6 cellular contexts compared by ENCODE assay signal in genomic region chr15:34423425-34424090, GRCh38. TPM values are rescaled to one million over a fixed set of nuclear protein-coding genes. Genes with fewer than 3 reads are reported as not detected.
DNase-seq lines count a peak whose midpoint lies in the region; ATAC-seq, FAIRE-seq and TF ChIP-seq lines count a peak whose summit lies in the region.
"Not testable (repeated sequence)": the region's sequence is repeated elsewhere in the genome, so short reads cannot be mapped to it uniquely, and the experiment has no call there.

No MANE protein-coding gene starts in this region.

- H2BK12ac ChIP-seq in H1 (ENCODE audit: low read depth, low read length): not testable (repeated sequence)

- FAIRE-seq in A549 (lab: Jason Lieb, UNC) (peak; percentile 93), H1 (lab: Jason Lieb, UNC) (peak; percentile 19)
- not testable (repeated sequence) for FAIRE-seq in kidney (lab: Jason Lieb, UNC)

- H3K9me3 ChIP-seq in A549; H1 (ENCODE audit: insufficient read depth in 2 of 2, low read depth in 1 of 2, low read length in 1 of 2); heart right ventricle; kidney (ENCODE audit: control insufficient read depth in 1 of 2, low read length in 2 of 2): not testable (repeated sequence)

- intact Hi-C loops in Right ventricle myocardium superior (cut with DNase I); heart right ventricle (cut with DNase I); kidney (cut with DNase I): not testable (repeated sequence)

- TF ChIP-seq EP300 in A549 (IDR thresholded peaks at IDR 0.05); H1 (IDR thresholded peaks at IDR 0.05; ENCODE audit: borderline replicate concordance in 1 of 2, low read depth in 2 of 2, low read length in 2 of 2): not testable (repeated sequence)

- CTCF ChIA-PET in A549 (lab: Yijun Ruan, JAX); H1 (lab: Charles Lee; ENCODE audit: partially characterized antibody): not testable (repeated sequence)

- not testable (repeated sequence) for H3K14ac ChIP-seq in H1 (ENCODE audit: insufficient read length)

- not testable (repeated sequence) for H3K27ac Mint-ChIP-seq in stimulated activated effector memory CD8-positive, alpha-beta T cell treated with anti-CD3 and anti-CD28 coated beads, Interleukin-12 subunit alpha, Interleukin-12 subunit beta, amount 100 ng/mL, for 72 hours

- H3K4me1 ChIP-seq in A549; H1 (replicated peaks in 1 of 4; ENCODE audit: control insufficient read depth in 3 of 4, insufficient read depth in 4 of 4, low read length in 3 of 4); heart right ventricle; kidney (ENCODE audit: control insufficient read depth in 1 of 2, insufficient read depth in 1 of 2, low read depth in 1 of 2, low read length in 2 of 2): not testable (repeated sequence)

- not testable (repeated sequence) for H3K4ac ChIP-seq in H1 (replicated peaks; ENCODE audit: insufficient read length, low read depth, low read length)

- H3K79me1 ChIP-seq in H1 (ENCODE audit: low read depth, low read length): not testable (repeated sequence)

- H3K36me3 Mint-ChIP-seq in stimulated activated effector memory CD8-positive, alpha-beta T cell treated with anti-CD3 and anti-CD28 coated beads, Interleukin-12 subunit alpha, Interleukin-12 subunit beta, amount 100 ng/mL, for 72 hours: peaks cover 47% of the 10 kb centered on the region

- POLR2A ChIA-PET in A549 (lab: Yijun Ruan, JAX); H1 (lab: Charles Lee; ENCODE audit: partially characterized antibody): not testable (repeated sequence)

- not testable (repeated sequence) for H3K4me3 ChIP-seq in A549; H1 (ENCODE audit: extremely low read depth in 1 of 4, insufficient read depth in 2 of 4, low read depth in 3 of 4, low read length in 4 of 4); heart right ventricle; kidney (ENCODE audit: low read length in 2 of 2)

- H3K18ac ChIP-seq in H1 (ENCODE audit: extremely low read depth, low read length): not testable (repeated sequence)

- not testable (repeated sequence) for H3K56ac ChIP-seq in H1 (replicated peaks; ENCODE audit: insufficient read length, low read depth, low read length)

- H3K36me3 ChIP-seq in H1 (ENCODE audit: control insufficient read depth in 2 of 4, insufficient read depth in 4 of 4, low read length in 3 of 4); heart right ventricle; kidney (ENCODE audit: control insufficient read depth in 1 of 2, insufficient read depth in 2 of 2, low read length in 2 of 2): not testable (repeated sequence)

- TF ChIP-seq POLR2A in A549 (IDR thresholded peaks at IDR 0.05; ENCODE audit: low read length); H1 (IDR thresholded peaks at IDR 0.05; ENCODE audit: control extremely low read depth in 1 of 2, low read depth in 2 of 2, low read length in 2 of 2): not testable (repeated sequence)

- H4K91ac ChIP-seq in H1 (replicated peaks; ENCODE audit: insufficient read length, low read length): not testable (repeated sequence)

- H2AFZ ChIP-seq in H1 (ENCODE audit: low read length): not testable (repeated sequence)

- H3K4me3 Mint-ChIP-seq in stimulated activated effector memory CD8-positive, alpha-beta T cell treated with anti-CD3 and anti-CD28 coated beads, Interleukin-12 subunit alpha, Interleukin-12 subunit beta, amount 100 ng/mL, for 72 hours: not testable (repeated sequence)

- 64% methylated on average over 4 of the region's 6 CpGs for WGBS in A549 (ENCODE audit: missing lambda C conversion rate)
- WGBS in H1 (ENCODE audit: extremely low coverage in 1 of 2, insufficient coverage in 1 of 2, insufficient read length in 1 of 2, insufficient replicate concordance in 2 of 2, low coverage in 1 of 2, low lambda C conversion rate in 2 of 2, missing lambda C conversion rate in 1 of 2), 2 experiments: 98% methylated on average over 6 of the region's 6 CpGs; no CpG with 5 or more reads in 1 of the 2 experiments
- 82 to 83% methylated on average over 6 of the region's 6 CpGs for WGBS in heart right ventricle, 2 donors

- not testable (repeated sequence) for H3K4me2 ChIP-seq in A549; H1 (ENCODE audit: insufficient read depth in 1 of 2, low read depth in 2 of 2, low read length in 2 of 2)

- H3K27me3 ChIP-seq in H1 (replicated peaks in 1 of 4; ENCODE audit: control insufficient read depth in 3 of 4, extremely low read depth in 1 of 4, insufficient read depth in 3 of 4, low read length in 3 of 4); heart right ventricle: not testable (repeated sequence)

- H3K27ac ChIP-seq in A549; H1 (ENCODE audit: low read depth, low read length); heart right ventricle; kidney (ENCODE audit: low read depth in 2 of 2, low read length in 2 of 2): not testable (repeated sequence)

- not testable (repeated sequence) for H3K79me2 ChIP-seq in H1 (ENCODE audit: control insufficient read depth in 1 of 2, insufficient read depth in 2 of 2, low read length in 2 of 2)

- not testable (repeated sequence) for DNase-seq in A549 (ENCODE audit: low read depth in 1 of 2, low spot score in 1 of 2); H1 (ENCODE audit: low read depth in 1 of 2, low spot score in 2 of 2); Right ventricle myocardium superior; heart right ventricle; stimulated activated effector memory CD8-positive, alpha-beta T cell treated with anti-CD3 and anti-CD28 coated beads, Interleukin-12 subunit alpha, Interleukin-12 subunit beta, amount 100 ng/mL, for 72 hours (ENCODE audit: low spot score in 2 of 2)
- peak; percentile 51 for DNase-seq in kidney

- not testable (repeated sequence) for H3K23ac ChIP-seq in H1 (ENCODE audit: insufficient read length)

- H4K8ac ChIP-seq in H1 (ENCODE audit: extremely low read depth, insufficient read depth, low read length): not testable (repeated sequence)

- H2BK20ac ChIP-seq in H1 (ENCODE audit: low read length): not testable (repeated sequence)

- TF ChIP-seq RAD21 in A549 (conservative IDR thresholded peaks at IDR 0.05 in 1 of 2, IDR thresholded peaks at IDR 0.05 in 1 of 2); H1 (IDR thresholded peaks at IDR 0.05 in 1 of 2, conservative IDR thresholded peaks at IDR 0.05 in 1 of 2; ENCODE audit: low read depth in 2 of 2, low read length in 2 of 2): not testable (repeated sequence)

- H2BK120ac ChIP-seq in H1 (replicated peaks; ENCODE audit: low read depth, low read length): not testable (repeated sequence)

- not testable (repeated sequence) for H3K23me2 ChIP-seq in H1 (ENCODE audit: low read depth, low read length)

- not testable (repeated sequence) for H2BK15ac ChIP-seq in H1 (ENCODE audit: low read length)

- not testable (repeated sequence) for H4K5ac ChIP-seq in H1 (ENCODE audit: insufficient read length, low read depth, low read length)

- H2AK5ac ChIP-seq in H1 (ENCODE audit: low read depth, low read length): not testable (repeated sequence)

- not testable (repeated sequence) for TF ChIP-seq CTCF in A549 (IDR thresholded peaks at IDR 0.05); H1 (IDR thresholded peaks at IDR 0.05; ENCODE audit: control extremely low read depth in 1 of 3, insufficient read depth in 1 of 3, low read depth in 1 of 3, low read length in 3 of 3); heart right ventricle (IDR thresholded peaks at IDR 0.05); kidney (IDR thresholded peaks at IDR 0.05; ENCODE audit: borderline replicate concordance, extremely low read depth, insufficient read depth)

- H3K9me3 Mint-ChIP-seq in stimulated activated effector memory CD8-positive, alpha-beta T cell treated with anti-CD3 and anti-CD28 coated beads, Interleukin-12 subunit alpha, Interleukin-12 subunit beta, amount 100 ng/mL, for 72 hours: not testable (repeated sequence)

- not testable (repeated sequence) for H3K4me1 Mint-ChIP-seq in stimulated activated effector memory CD8-positive, alpha-beta T cell treated with anti-CD3 and anti-CD28 coated beads, Interleukin-12 subunit alpha, Interleukin-12 subunit beta, amount 100 ng/mL, for 72 hours

- not testable (repeated sequence) for H4K20me1 ChIP-seq in H1 (replicated peaks in 1 of 2; ENCODE audit: control insufficient read depth in 1 of 2, insufficient read depth in 2 of 2, low read length in 2 of 2)

- not testable (repeated sequence) for H3K9ac ChIP-seq in H1 (replicated peaks in 1 of 4; ENCODE audit: extremely low read depth in 1 of 4, low read depth in 3 of 4, low read length in 3 of 4); kidney (ENCODE audit: low read length in 2 of 2)

- ATAC-seq in A549 (peak in 1 of 2 experiments; percentile 26; a peak in 1 of 6 replicates), Right ventricle myocardium superior (ENCODE audit: poor library complexity) (peak; percentile 86), heart right ventricle (peak in 6 of 8 donors; percentile 21 to 80 (median 52))
- ATAC-seq in stimulated activated effector memory CD8-positive, alpha-beta T cell treated with anti-CD3 and anti-CD28 coated beads, Interleukin-12 subunit alpha, Interleukin-12 subunit beta, amount 100 ng/mL, for 72 hours: peak; percentile 21

- not testable (repeated sequence) for H2BK5ac ChIP-seq in H1 (ENCODE audit: low read depth, low read length)

RNA-seq across cellular contexts. Expression of gene GOLGA8A, which starts 14.1 kb away (rescaled TPM):
- 15.6 and 16.4 TPM in 2 replicates for polyA plus RNA-seq in A549 (2011; rRNA removed)
- polyA plus RNA-seq in A549 (2012; cell fraction: cytosol; rRNA removed): 4.5 and 4.7 TPM in 2 replicates
- polyA plus RNA-seq in A549 (2012; cell fraction: nucleus; rRNA removed): 39.1 and 43.9 TPM in 2 replicates
- 11.7 to 13.9 TPM (median 12.6 TPM) in 3 replicates for polyA plus RNA-seq in A549 (2017; fragmentation: RNase III; extraction: RNeasy Plus Mini Kit Qiagen cat#74134 plus additional on column Dnase treatment)
- 4.5 and 4.6 TPM in 2 replicates for polyA minus RNA-seq in A549 (2011; rRNA and poly(A)+ RNA removed)
- 19.8 and 20.0 TPM in 2 replicates for total RNA-seq in H1 (2021; fragmentation: NEBNext Ultra II Directional; extraction: Animal tissue kit (Norgen Biotek cat#: 25700))
- 5.4 and 5.5 TPM in 2 replicates for polyA plus RNA-seq in H1 (2011; rRNA removed)
- 12.0 TPM for polyA plus RNA-seq in H1 (2011; cell fraction: cytosol; rRNA removed)
- 28.8 TPM for polyA plus RNA-seq in H1 (2011; cell fraction: nucleus; rRNA removed)
- polyA plus RNA-seq in H1 (2012, experiment 1 of 2): 17.7 to 23.0 TPM (median 20.3 TPM) in 4 replicates
- 2.5 TPM for polyA plus RNA-seq in H1 (2012, experiment 2 of 2)
- 14.2 TPM for polyA plus RNA-seq in H1 (2013, experiment 1 of 2)
- polyA plus RNA-seq in H1 (2013, experiment 2 of 2): 11.3 TPM
- polyA minus RNA-seq in H1 (2011; rRNA and poly(A)+ RNA removed): 4.7 and 6.3 TPM in 2 replicates
- 4.5 TPM for polyA minus RNA-seq in H1 (2011; cell fraction: cytosol; rRNA and poly(A)+ RNA removed)
- 8.9 TPM for polyA minus RNA-seq in H1 (2011; cell fraction: nucleus; rRNA and poly(A)+ RNA removed)
- total RNA-seq in Right ventricle myocardium superior: 14.3 TPM
- total RNA-seq in heart right ventricle: 10 to 100 TPM in 7 of 10 donors, 1 to 10 TPM in 3; 7.6 to 20.5 (median 11.5) TPM
- 10 to 100 TPM in 1 of 2 donors, 1 to 10 TPM in 1; 4.4 to 67.0 TPM for polyA plus RNA-seq in heart right ventricle
- total RNA-seq in kidney: 36.1 TPM
- 18.8 TPM for polyA plus RNA-seq in kidney (ENCODE audit: insufficient read depth, low read depth, low replicate concordance)

RNA-seq across cellular contexts. Expression of gene LPCAT4, which starts 56.6 kb away (rescaled TPM):
- 42.9 and 50.7 TPM in 2 replicates for polyA plus RNA-seq in A549 (2011; rRNA removed)
- 106 and 113 TPM in 2 replicates for polyA plus RNA-seq in A549 (2012; cell fraction: cytosol; rRNA removed)
- 228 and 241 TPM in 2 replicates for polyA plus RNA-seq in A549 (2012; cell fraction: nucleus; rRNA removed)
- polyA plus RNA-seq in A549 (2017; fragmentation: RNase III; extraction: RNeasy Plus Mini Kit Qiagen cat#74134 plus additional on column Dnase treatment): 45.9 to 56.1 TPM (median 50.1 TPM) in 3 replicates
- polyA minus RNA-seq in A549 (2011; rRNA and poly(A)+ RNA removed): 22.3 and 32.2 TPM in 2 replicates
- 69.3 and 72.4 TPM in 2 replicates for total RNA-seq in H1 (2021; fragmentation: NEBNext Ultra II Directional; extraction: Animal tissue kit (Norgen Biotek cat#: 25700))
- polyA plus RNA-seq in H1 (2011; rRNA removed): 109 and 152 TPM in 2 replicates
- 78.5 TPM for polyA plus RNA-seq in H1 (2011; cell fraction: cytosol; rRNA removed)
- polyA plus RNA-seq in H1 (2011; cell fraction: nucleus; rRNA removed): 326 TPM
- polyA plus RNA-seq in H1 (2012, experiment 1 of 2): 59.5 to 71.0 TPM (median 64.2 TPM) in 4 replicates
- 52.8 TPM for polyA plus RNA-seq in H1 (2012, experiment 2 of 2)
- polyA plus RNA-seq in H1 (2013, experiment 1 of 2): 69.6 TPM
- 66.7 TPM for polyA plus RNA-seq in H1 (2013, experiment 2 of 2)
- polyA minus RNA-seq in H1 (2011; rRNA and poly(A)+ RNA removed): 29.7 and 35.2 TPM in 2 replicates
- polyA minus RNA-seq in H1 (2011; cell fraction: cytosol; rRNA and poly(A)+ RNA removed): 28.4 TPM
- polyA minus RNA-seq in H1 (2011; cell fraction: nucleus; rRNA and poly(A)+ RNA removed): 43.1 TPM
- 82.4 TPM for total RNA-seq in Right ventricle myocardium superior
- total RNA-seq in heart right ventricle: 100 to 1,000 TPM in 1 of 10 donors, 10 to 100 TPM in 9; 22.8 to 110 (median 50.6) TPM
- polyA plus RNA-seq in heart right ventricle: 10 to 100 TPM; 15.1 to 95.8 TPM
- total RNA-seq in kidney: 37.5 TPM
- polyA plus RNA-seq in kidney (ENCODE audit: insufficient read depth, low read depth, low replicate concordance): 22.5 TPM
